ENCODE assay signal across 28 cellular contexts in the genomic region with DNA sequence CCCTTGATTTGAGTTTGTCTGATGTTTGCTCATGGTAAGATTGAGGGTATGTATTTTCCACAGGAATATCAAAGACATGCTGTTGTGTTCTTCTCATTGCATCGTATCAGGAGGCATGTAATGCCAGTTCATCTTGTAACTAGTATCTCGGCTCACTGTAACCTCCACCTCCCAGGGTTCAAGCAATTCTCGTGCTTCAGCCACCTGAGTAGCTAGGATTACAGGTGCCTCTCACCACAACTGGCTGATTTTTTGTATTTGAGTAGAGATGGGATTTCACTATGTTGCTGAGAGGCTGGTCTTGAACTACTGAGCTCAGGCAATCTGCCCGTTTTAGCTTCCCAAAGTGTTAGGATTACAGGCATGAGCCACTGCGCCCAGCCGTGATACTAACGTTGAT.
"Had no signal": no experiment of that assay in that cellular context is flagged by ENCODE, and none has a peak within 500 bp of the region (broad histone marks: within the 10 kb centered on the region; RNA-seq: fewer than 3 reads in every experiment).

No MANE protein-coding gene starts in this region.

- ATAC-seq: activated CD8-positive, alpha-beta memory T cell treated with anti-CD3 and anti-CD28 coated beads, Interleukin-2, amount 10 ng/mL, durations not matched to agents 7 days and 5 days; activated naive CD4-positive, alpha-beta T cell treated with anti-CD3 and anti-CD28 coated beads, Interleukin-2, amount 50 U/mL, for 72 hours; activated T-helper 17 cell treated with anti-CD3 and anti-CD28 coated beads, Interleukin-2, amount 50 U/mL, for 72 hours; Panc1 had no signal

- DNase-seq: activated CD4-positive, alpha-beta T cell treated with anti-CD3 and anti-CD28 coated beads for 1 hour; activated CD4-positive, alpha-beta T cell treated with anti-CD3 and anti-CD28 coated beads, Interleukin-2, amount 10 ng/mL, durations not matched to agents 7 days and 5 days; activated CD4-positive, alpha-beta T cell treated with anti-CD3 and anti-CD28 coated beads, Interleukin-2, amount 50 U/mL, for 48 hours; activated CD4-positive, CD25-positive, alpha-beta regulatory T cell; activated CD8-positive, alpha-beta memory T cell treated with anti-CD3 and anti-CD28 coated beads for 24 hours; activated CD8-positive, alpha-beta memory T cell treated with anti-CD3 and anti-CD28 coated beads, Interleukin-2, amount 10 ng/mL, durations not matched to agents 7 days and 5 days; activated CD8-positive, alpha-beta memory T cell treated with anti-CD3 and anti-CD28 coated beads, Interleukin-2, amount 50 U/mL, for 48 hours; activated effector memory CD4-positive, alpha-beta T cell treated with anti-CD3 and anti-CD28 coated beads, Interleukin-2, amount 50 U/mL, for 16 hours; activated naive CD4-positive, alpha-beta T cell treated with Interleukin-2 at 50 U/mL for 16 hours; activated T-cell treated with anti-CD3 and anti-CD28 coated beads, Interleukin-2, amount 50 U/mL, for 48 hours; amniotic stem cell; aorta; brain microvascular endothelial cell; central memory CD4-positive, alpha-beta T cell; NCI-H1105; NCI-H1417 treated with DMSO at 0.1 percent for 48 hours; NCI-H1694; NCI-H2029; NCI-H345; NCI-H524 treated with DMSO at 0.1 percent for 48 hours; SHP77; SK-N-SH; T1000; WERI-Rb-1 had no signal

- H3K4me1 ChIP-seq: SJSA1 had no signal

- H3K36me3 ChIP-seq: brain microvascular endothelial cell, SJSA1, WERI-Rb-1 had no signal

- H3K4me2 ChIP-seq: SK-N-SH had no signal

- H3K4me3 ChIP-seq: SJSA1 had no signal

- H3K27ac Mint-ChIP-seq: activated CD4-positive, alpha-beta T cell treated with anti-CD3 and anti-CD28 coated beads, Interleukin-2, amount 10 ng/mL, durations not matched to agents 7 days and 5 days; activated CD8-positive, alpha-beta memory T cell treated with anti-CD3 and anti-CD28 coated beads, Interleukin-2, amount 10 ng/mL, durations not matched to agents 7 days and 5 days; activated T-helper 17 cell treated with anti-CD3 and anti-CD28 coated beads, Interleukin-2, amount 50 U/mL, for 72 hours had no signal

- H3K9ac ChIP-seq: SK-N-SH had no signal

- H3K9me3 ChIP-seq: SJSA1, SK-N-SH had no signal

- H3K27ac ChIP-seq: brain microvascular endothelial cell, SJSA1, WERI-Rb-1 had no signal

- H3K4me3 Mint-ChIP-seq: activated CD4-positive, alpha-beta T cell treated with anti-CD3 and anti-CD28 coated beads, Interleukin-2, amount 10 ng/mL, durations not matched to agents 7 days and 5 days; activated CD8-positive, alpha-beta memory T cell treated with anti-CD3 and anti-CD28 coated beads, Interleukin-2, amount 10 ng/mL, durations not matched to agents 7 days and 5 days; activated T-helper 17 cell treated with anti-CD3 and anti-CD28 coated beads, Interleukin-2, amount 50 U/mL, for 72 hours had no signal

- H3K27me3 Mint-ChIP-seq: activated CD4-positive, alpha-beta T cell treated with anti-CD3 and anti-CD28 coated beads, Interleukin-2, amount 10 ng/mL, durations not matched to agents 7 days and 5 days; activated CD8-positive, alpha-beta memory T cell treated with anti-CD3 and anti-CD28 coated beads, Interleukin-2, amount 10 ng/mL, durations not matched to agents 7 days and 5 days; activated T-helper 17 cell treated with anti-CD3 and anti-CD28 coated beads, Interleukin-2, amount 50 U/mL, for 72 hours had no signal

- H3K9me3 Mint-ChIP-seq: activated T-helper 17 cell treated with anti-CD3 and anti-CD28 coated beads, Interleukin-2, amount 50 U/mL, for 72 hours had no signal

- H3K27me3 ChIP-seq: brain microvascular endothelial cell, SJSA1 had no signal
